8 cellular contexts compared by ENCODE assay signal in genomic region chr22:40922484-40923303, GRCh38. TPM values are rescaled to one million over a fixed set of nuclear protein-coding genes. Genes with fewer than 3 reads are reported as not detected.
DNase-seq lines count a peak whose midpoint lies in the region; ATAC-seq and TF ChIP-seq lines count a peak whose summit lies in the region.

No MANE protein-coding gene starts in this region.

- H2AFZ ChIP-seq in SK-N-SH (ENCODE audit: low read depth) = peak overlapping the region; percentile 56; the same call in 1 of the 2 replicates

- no peaks in the 10 kb centered on the region for H3F3A ChIP-seq in SK-N-SH (replicated peaks; ENCODE audit: insufficient read depth)

- TF ChIP-seq EP300 in SK-N-SH (IDR thresholded peaks at IDR 0.05; ENCODE audit: borderline replicate concordance in 1 of 2, low read depth in 1 of 2, low read length in 1 of 2) = no peak

- no peaks in the 10 kb centered on the region for H3K4me1 ChIP-seq in SK-N-SH (ENCODE audit: control insufficient read depth in 1 of 2, insufficient read depth in 2 of 2, low read depth in 1 of 2, low read length in 1 of 2)
- H3K4me1 ChIP-seq in effector memory CD4-positive, alpha-beta T cell (ENCODE audit: control insufficient read depth, insufficient read depth, low read length, poor library complexity, severe bottlenecking) = no peaks in the 10 kb centered on the region

- TF ChIP-seq CTCF in SK-N-SH (IDR thresholded peaks at IDR 0.05) = peak; percentile 60

- POLR2A ChIA-PET in SK-N-SH (lab: Yijun Ruan, JAX) = no interaction called here

- H3K4me2 ChIP-seq in SK-N-SH = no peak overlapping the region

- peaks cover 6% of the 10 kb centered on the region for H3K4me1 Mint-ChIP-seq in memory B cell

- no peaks in the 10 kb centered on the region for H3K27me3 ChIP-seq in SK-N-SH (ENCODE audit: insufficient read depth)
- no peaks in the 10 kb centered on the region for H3K27me3 ChIP-seq in effector memory CD4-positive, alpha-beta T cell (replicated peaks; ENCODE audit: control insufficient read depth, insufficient read depth, low read length, poor library complexity, severe bottlenecking)

- no peak overlapping the region; a peak in 1 of 4 replicates for H3K4me3 ChIP-seq in SK-N-SH (ENCODE audit: low read depth in 2 of 2, low read length in 1 of 2)
- no peak overlapping the region for H3K4me3 ChIP-seq in effector memory CD4-positive, alpha-beta T cell (ENCODE audit: insufficient read depth, low read depth, low read length, poor library complexity, severe bottlenecking)

- H3K9me2 ChIP-seq in SK-N-SH = no peaks in the 10 kb centered on the region

- peaks cover 14% of the 10 kb centered on the region for H3K36me3 Mint-ChIP-seq in memory B cell

- no peaks in the 10 kb centered on the region for H3K27me3 Mint-ChIP-seq in memory B cell

- peak overlapping the region; percentile 55 for H3K4me3 Mint-ChIP-seq in memory B cell

- no peak overlapping the region for H3K9ac ChIP-seq in SK-N-SH

- H4K20me1 ChIP-seq in SK-N-SH (ENCODE audit: insufficient read depth) = no peaks in the 10 kb centered on the region

- DNase-seq in activated CD8-positive, alpha-beta memory T cell treated with anti-CD3 and anti-CD28 coated beads for 24 hours = peak; percentile 55
- DNase-seq in activated CD8-positive, alpha-beta memory T cell treated with anti-CD3 and anti-CD28 coated beads, Interleukin-2, amount 50 U/mL, for 4 hours = no peak
- DNase-seq in LHCN-M2 (ENCODE audit: low read depth) = peak; percentile 62
- DNase-seq in SK-N-SH = peak; percentile 25
- no peak for DNase-seq in effector memory CD4-positive, alpha-beta T cell
- peak; percentile 27 to 68 for DNase-seq in memory B cell (ENCODE audit: low spot score in 2 of 2)
- DNase-seq in cortex of kidney (lab: John Stamatoyannopoulos, UW) = no peak

- WGBS in SK-N-SH (ENCODE audit: low lambda C conversion rate) = 64% methylated on average over 5 of the region's 5 CpGs

- H3K9me3 ChIP-seq in SK-N-SH = no peaks in the 10 kb centered on the region
- no peaks in the 10 kb centered on the region for H3K9me3 ChIP-seq in effector memory CD4-positive, alpha-beta T cell (ENCODE audit: control insufficient read depth, low read length)

- H3K27ac ChIP-seq in SK-N-SH (ENCODE audit: low read depth in 2 of 2, low read length in 1 of 2) = no peak overlapping the region
- H3K27ac ChIP-seq in effector memory CD4-positive, alpha-beta T cell (ENCODE audit: insufficient read depth, low read length, poor library complexity, severe bottlenecking) = peak overlapping the region; percentile 14

- H3K36me3 ChIP-seq in SK-N-SH (replicated peaks in 1 of 2; ENCODE audit: control insufficient read depth in 1 of 2, insufficient read depth in 2 of 2, low read length in 1 of 2) = peaks cover 6 to 25% of the 10 kb centered on the region in 2 experiments
- H3K36me3 ChIP-seq in effector memory CD4-positive, alpha-beta T cell (ENCODE audit: control insufficient read depth, insufficient read depth, low read length) = peaks cover 30% of the 10 kb centered on the region

- no peaks in the 10 kb centered on the region for H3K9me3 Mint-ChIP-seq in memory B cell

- no peaks in the 10 kb centered on the region for H3K79me2 ChIP-seq in SK-N-SH (ENCODE audit: insufficient read depth)

- CTCF ChIA-PET in SK-N-SH (lab: Yijun Ruan, JAX) = interaction anchor here (0.5 to 1.8 kb wide), 25 partner anchors 9 to 602 kb away, joined by 3 to 7 read pairs (median 4); partner anchors contain the start of genes RBX1, ST13 and XPNPEP3

- ATAC-seq in memory B cell (ENCODE audit: low read depth) = peak; percentile 88
- no peak for ATAC-seq in GM19455 (IDR thresholded peaks at IDR 0.05; ENCODE audit: unreplicated experiment)

- peak; percentile 64 for TF ChIP-seq RAD21 in SK-N-SH (IDR thresholded peaks at IDR 0.05; ENCODE audit: low read length)

- no peak overlapping the region for H3K27ac Mint-ChIP-seq in memory B cell

TF ChIP-seq in SK-N-SH, 30 proteins besides CTCF, POLR2A, EP300 and RAD21:
- TF ChIP-seq CHD2 (IDR thresholded peaks at IDR 0.05; ENCODE audit: low read length, partially characterized antibody) (no peak), GATA2 (CRISPR knock-in tag; IDR thresholded peaks at IDR 0.05) (no peak), SMC3 (IDR thresholded peaks at IDR 0.05; ENCODE audit: low read depth, low read length) (peak; percentile 29; the same call in 1 of the 2 replicates)

RNA-seq across cellular contexts. Expression of gene RBX1, which starts 28.5 kb away (rescaled TPM):
- 53.3 and 87.0 TPM in 2 replicates for total RNA-seq in LHCN-M2 (2014; rRNA removed)
- 122 TPM for polyA plus RNA-seq in LHCN-M2 (2012)
- 51.2 and 53.7 TPM in 2 replicates for polyA plus RNA-seq in SK-N-SH (2012; rRNA removed)
- polyA plus RNA-seq in SK-N-SH (2012; cell fraction: cytosol; rRNA removed) = 51.7 and 58.6 TPM in 2 replicates
- 27.8 and 29.2 TPM in 2 replicates for polyA plus RNA-seq in SK-N-SH (2012; cell fraction: nucleus; rRNA removed)

Comparison
In these comparisons a context has a peak if more than half of its experiments do, and no peak if none do; other contexts are left out.
1. DNase-seq: peak in activated CD8-positive, alpha-beta memory T cell treated with anti-CD3 and anti-CD28 coated beads for 24 hours (single experiment), LHCN-M2 (single experiment), SK-N-SH (single experiment) and memory B cell (2 of 2); none in activated CD8-positive, alpha-beta memory T cell treated with anti-CD3 and anti-CD28 coated beads, Interleukin-2, amount 50 U/mL, for 4 hours (single experiment), effector memory CD4-positive, alpha-beta T cell (0 of 3) and cortex of kidney (single experiment).